21 cellular contexts compared by ENCODE assay signal in genomic region chr6:157173756-157174155, GRCh38.
"Had no signal": no experiment of that assay in that cellular context is flagged by ENCODE, and none has a peak within 500 bp of the region (broad histone marks: within the 10 kb centered on the region; RNA-seq: fewer than 3 reads in every experiment).

No MANE protein-coding gene starts in this region.

- H3K4me3 Mint-ChIP-seq: activated B cell treated with CpG ODN at 0.5 μM for 24 hours; activated naive CD4-positive, alpha-beta T cell treated with anti-CD3 and anti-CD28 coated beads for 36 hours; activated naive CD8-positive, alpha-beta T cell treated with anti-CD3 and anti-CD28 coated beads, Interleukin-2, amount 10 ng/mL, durations not matched to agents 7 days and 5 days; activated T-cell treated with anti-CD3 and anti-CD28 coated beads, Interleukin-2, amount 50 U/mL, for 72 hours; T-cell had no signal

- H3K4me3 ChIP-seq: cardiac muscle cell, heart left ventricle, sigmoid colon, smooth muscle cell, upper lobe of left lung had no signal

- ATAC-seq: activated T-cell treated with anti-CD3 and anti-CD28 coated beads, Interleukin-2, amount 50 U/mL, for 72 hours; heart left ventricle; T-cell had no signal

- H3K9me3 Mint-ChIP-seq: activated B cell treated with CpG ODN at 0.5 μM for 24 hours; activated naive CD4-positive, alpha-beta T cell treated with anti-CD3 and anti-CD28 coated beads for 36 hours; activated naive CD8-positive, alpha-beta T cell treated with anti-CD3 and anti-CD28 coated beads, Interleukin-2, amount 10 ng/mL, durations not matched to agents 7 days and 5 days; activated T-cell treated with anti-CD3 and anti-CD28 coated beads, Interleukin-2, amount 50 U/mL, for 72 hours; T-cell had no signal

- H3K27ac ChIP-seq: cardiac muscle cell, heart left ventricle, sigmoid colon, upper lobe of left lung had no signal

- DNase-seq: activated B cell treated with CpG ODN at 0.5 μM for 24 hours; activated CD4-positive, alpha-beta T cell treated with anti-CD3 and anti-CD28 coated beads for 4 hours; activated CD4-positive, alpha-beta T cell treated with anti-CD3 and anti-CD28 coated beads, Interleukin-2, amount 50 U/mL, for 48 hours; activated effector memory CD4-positive, alpha-beta T cell treated with Interleukin-2 at 50 U/mL for 16 hours; activated naive CD4-positive, alpha-beta T cell treated with anti-CD3 and anti-CD28 coated beads for 36 hours; activated naive CD8-positive, alpha-beta T cell treated with anti-CD3 and anti-CD28 coated beads, Interleukin-2, amount 10 ng/mL, durations not matched to agents 7 days and 5 days; activated T-cell treated with anti-CD3 and anti-CD28 coated beads, Interleukin-2, amount 50 U/mL, for 72 hours; amygdala; erythroblast; heart left ventricle; posterior cingulate gyrus; sigmoid colon; SK-N-SH; stimulated activated CD4-positive, alpha-beta T cell treated with anti-CD3 and anti-CD28 coated beads, Interleukin-15, amount 100 ng/mL, for 24 hours; stimulated activated CD4-positive, alpha-beta T cell treated with anti-CD3 and anti-CD28 coated beads, Interleukin-2, amount 100 ng/mL, for 48 hours; stimulated activated CD8-positive, alpha-beta memory T cell treated with anti-CD3 and anti-CD28 coated beads, Interleukin-4, amount 100 ng/mL, for 48 hours; stimulated activated naive CD4-positive, alpha-beta T cell; T-cell; upper lobe of left lung had no signal

- H3K27me3 Mint-ChIP-seq: activated B cell treated with CpG ODN at 0.5 μM for 24 hours; activated naive CD8-positive, alpha-beta T cell treated with anti-CD3 and anti-CD28 coated beads, Interleukin-2, amount 10 ng/mL, durations not matched to agents 7 days and 5 days; T-cell had no signal

- H3K27ac Mint-ChIP-seq: activated B cell treated with CpG ODN at 0.5 μM for 24 hours; activated naive CD4-positive, alpha-beta T cell treated with anti-CD3 and anti-CD28 coated beads for 36 hours; activated T-cell treated with anti-CD3 and anti-CD28 coated beads, Interleukin-2, amount 50 U/mL, for 72 hours had no signal

- H3K4me1 Mint-ChIP-seq: activated B cell treated with CpG ODN at 0.5 μM for 24 hours; activated naive CD8-positive, alpha-beta T cell treated with anti-CD3 and anti-CD28 coated beads, Interleukin-2, amount 10 ng/mL, durations not matched to agents 7 days and 5 days had no signal

- H3K36me3 Mint-ChIP-seq: activated naive CD8-positive, alpha-beta T cell treated with anti-CD3 and anti-CD28 coated beads, Interleukin-2, amount 10 ng/mL, durations not matched to agents 7 days and 5 days had no signal
